ENCODE assay signal across 8 cellular contexts in genomic region chr20:43514062-43514971, GRCh38.
DNase-seq lines count a peak whose midpoint lies in the region; ATAC-seq lines count a peak whose summit lies in the region.

No MANE protein-coding gene starts in this region.

- peak; percentile 83 for ATAC-seq in GM19324 (IDR thresholded peaks at IDR 0.05; ENCODE audit: low FRiP score, unreplicated experiment)
- peak; percentile 77 for ATAC-seq in HG03460 (IDR thresholded peaks at IDR 0.05; ENCODE audit: unreplicated experiment)
- peak; percentile 86 for ATAC-seq in memory B cell (ENCODE audit: low read depth)

- peak overlapping the region; percentile 60 for H3K27ac ChIP-seq in BLaER1
- H3K27ac ChIP-seq in effector memory CD4-positive, alpha-beta T cell (ENCODE audit: insufficient read depth, low read length, poor library complexity, severe bottlenecking), result peak overlapping the region; percentile 17

- H3K9me3 ChIP-seq in BLaER1, result 0 out of 2 replicates have a peak, but pooled peaks cover 9% of the 10 kb centered on the region
- no peaks in the 10 kb centered on the region for H3K9me3 ChIP-seq in effector memory CD4-positive, alpha-beta T cell (ENCODE audit: control insufficient read depth, low read length)

- H3K4me3 ChIP-seq in BLaER1, result peak overlapping the region; percentile 73
- H3K4me3 ChIP-seq in effector memory CD4-positive, alpha-beta T cell (ENCODE audit: insufficient read depth, low read depth, low read length, poor library complexity, severe bottlenecking), result peak overlapping the region; percentile 55

- peak overlapping the region; percentile 89 for H3K4me3 Mint-ChIP-seq in memory B cell

- H4K20me1 ChIP-seq in BLaER1, result no peaks in the 10 kb centered on the region

- peak overlapping the region; percentile 75 for H3K9ac ChIP-seq in BLaER1

- peak overlapping the region; percentile 81 for H3K4me2 ChIP-seq in BLaER1

- peaks cover 2% of the 10 kb centered on the region for H3K36me3 Mint-ChIP-seq in memory B cell

- no peaks in the 10 kb centered on the region for H3K9me3 Mint-ChIP-seq in memory B cell

- peak overlapping the region; percentile 93 for H3K27ac Mint-ChIP-seq in memory B cell

- H3K4me1 Mint-ChIP-seq in memory B cell, result peaks cover 15% of the 10 kb centered on the region

- peaks cover 7% of the 10 kb centered on the region for H3K27me3 Mint-ChIP-seq in memory B cell

- H3K4me1 ChIP-seq in BLaER1, result peaks cover 24% of the 10 kb centered on the region
- no peaks in the 10 kb centered on the region for H3K4me1 ChIP-seq in effector memory CD4-positive, alpha-beta T cell (ENCODE audit: control insufficient read depth, insufficient read depth, low read length, poor library complexity, severe bottlenecking)

- peaks cover 6% of the 10 kb centered on the region for H3K27me3 ChIP-seq in BLaER1
- peaks cover 2% of the 10 kb centered on the region for H3K27me3 ChIP-seq in effector memory CD4-positive, alpha-beta T cell (replicated peaks; ENCODE audit: control insufficient read depth, insufficient read depth, low read length, poor library complexity, severe bottlenecking)

- peak; percentile 95 for DNase-seq in NCI-H774 (lab: John Stamatoyannopoulos, UW)
- peak; percentile 93 for DNase-seq in activated CD8-positive, alpha-beta memory T cell treated with anti-CD3 and anti-CD28 coated beads for 24 hours
- peak; percentile 87 to 90 (median 90) for DNase-seq in effector memory CD4-positive, alpha-beta T cell
- peak; percentile 84 to 90 for DNase-seq in memory B cell (ENCODE audit: low spot score in 2 of 2)
- DNase-seq in stimulated activated CD4-positive, alpha-beta T cell treated with anti-CD3 and anti-CD28 coated beads, TNF-alpha, amount 100 ng/mL, for 48 hours (ENCODE audit: low read depth in 3 of 3), result peak; percentile 80 to 94 (median 93)

- H3K36me3 ChIP-seq in BLaER1, result peaks cover 23% of the 10 kb centered on the region
- H3K36me3 ChIP-seq in effector memory CD4-positive, alpha-beta T cell (ENCODE audit: control insufficient read depth, insufficient read depth, low read length), result no peaks in the 10 kb centered on the region

Comparison
In these comparisons a context has a peak if more than half of its experiments do, and no peak if none do; other contexts are left out.
1. Peak in every context shown above with its lines: DNase-seq, ATAC-seq, H3K4me3 ChIP-seq and H3K27ac ChIP-seq.